Comparison of ENCODE assay signal across 23 cellular contexts in the genomic region with DNA sequence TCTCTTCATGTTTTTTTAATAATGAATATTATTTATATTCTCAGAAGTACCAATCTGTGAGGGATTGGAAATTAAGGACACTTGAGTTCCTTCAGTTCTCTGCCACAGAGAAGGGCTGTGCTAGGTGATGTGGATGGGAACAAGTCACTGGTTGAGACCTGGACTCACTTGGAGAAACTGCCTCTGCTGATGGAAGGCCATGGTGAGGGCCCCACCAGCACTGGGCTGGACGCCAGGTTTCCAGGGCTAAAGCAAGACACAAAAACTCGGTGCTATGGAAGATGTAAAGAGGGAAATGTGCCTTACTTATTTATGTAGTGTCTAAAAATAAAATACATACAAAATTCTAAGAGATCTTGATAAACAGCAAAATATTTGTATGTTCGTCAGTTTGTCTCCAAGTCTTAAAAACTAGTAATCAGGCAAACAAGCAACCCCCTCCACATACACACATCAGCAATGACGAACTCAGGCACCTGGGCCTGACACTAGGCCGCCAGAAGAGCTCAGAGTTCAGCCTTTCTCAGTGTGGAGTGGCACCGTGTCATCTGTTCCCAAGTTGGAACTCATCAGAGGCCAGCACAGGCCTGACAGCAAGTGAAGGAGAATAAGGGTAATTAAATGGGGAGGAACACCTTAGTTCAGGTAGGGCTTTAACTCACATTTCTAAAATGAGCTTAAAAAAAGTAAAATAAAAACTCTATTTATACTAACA. TPM values are rescaled to one million over a fixed set of nuclear protein-coding genes. Genes with fewer than 3 reads are reported as not detected.
A peak's percentile ranks its signal among the peaks of the same experiment; 100 is the strongest.
DNase-seq lines count a peak whose midpoint lies in the region; ATAC-seq and TF ChIP-seq lines count a peak whose summit lies in the region.
"Had no signal": no experiment of that assay in that cellular context is flagged by ENCODE, and none has a peak within 500 bp of the region (broad histone marks: within the 10 kb centered on the region; RNA-seq: fewer than 3 reads in every experiment).

No MANE protein-coding gene starts in this region.

- no peak overlapping the region for H3K18ac ChIP-seq in mesendoderm (ENCODE audit: low read length)

- peaks cover 49% of the 10 kb centered on the region for H3K79me2 ChIP-seq in mesendoderm (ENCODE audit: control insufficient read depth, insufficient read depth, low read length)

- ATAC-seq in Right ventricle myocardium inferior: peak; percentile 56
- ATAC-seq: activated T-cell treated with anti-CD3 and anti-CD28 coated beads, Interleukin-2, amount 50 U/mL, for 4 hours; gastroesophageal sphincter; HCT116; T-helper 17 cell had no signal

- no CpG with 5 or more reads among the region's 6 CpGs for WGBS in mesendoderm (ENCODE audit: extremely low coverage, insufficient coverage, low lambda C conversion rate)

- no peak overlapping the region for H3K4me2 ChIP-seq in mesendoderm (ENCODE audit: low read length)
- H3K4me2 ChIP-seq: SK-N-SH, smooth muscle cell had no signal

- no peak for TF ChIP-seq CTCF in cardiac muscle cell (IDR thresholded peaks at IDR 0.05; ENCODE audit: low read depth, low read length)

- no peak overlapping the region for H4K8ac ChIP-seq in mesendoderm (ENCODE audit: low read depth, low read length)

- no peaks in the 10 kb centered on the region for H3K36me3 ChIP-seq in cardiac muscle cell
- no peaks in the 10 kb centered on the region for H3K36me3 ChIP-seq in mesendoderm (ENCODE audit: control insufficient read depth, insufficient read depth, low read length)
- H3K36me3 ChIP-seq: BE2C, breast epithelium, gastroesophageal sphincter had no signal

- H3K23ac ChIP-seq in mesendoderm (ENCODE audit: low read length): no peak overlapping the region

- H4K5ac ChIP-seq in mesendoderm (ENCODE audit: low read length): no peak overlapping the region

- no peak overlapping the region for H2BK15ac ChIP-seq in mesendoderm (replicated peaks; ENCODE audit: low read depth)

- H2AK5ac ChIP-seq in mesendoderm (ENCODE audit: low read length): no peak overlapping the region

- H3K27me3 ChIP-seq in cardiac muscle cell (no peaks in the 10 kb centered on the region), mesendoderm (ENCODE audit: insufficient read depth, low read length, poor library complexity) (no peaks in the 10 kb centered on the region)
- H3K27me3 ChIP-seq: BE2C, breast epithelium, gastroesophageal sphincter had no signal

- no peaks in the 10 kb centered on the region for H3K9me3 ChIP-seq in cardiac muscle cell (ENCODE audit: low read depth)
- H3K9me3 ChIP-seq: BE2C, breast epithelium, gastroesophageal sphincter, SK-N-SH had no signal

- peaks cover 15% of the 10 kb centered on the region for H3K4me1 ChIP-seq in cardiac muscle cell (ENCODE audit: low read depth)
- H3K4me1 ChIP-seq in mesendoderm (ENCODE audit: control insufficient read depth, low read depth, low read length): peaks cover 11% of the 10 kb centered on the region
- H3K4me1 ChIP-seq: breast epithelium had no signal

- H3K9ac ChIP-seq in mesendoderm (ENCODE audit: low read length): no peak overlapping the region
- H3K9ac ChIP-seq: SK-N-SH had no signal

- no peak overlapping the region for H3K4ac ChIP-seq in mesendoderm (ENCODE audit: low read depth, low read length)

- no peak overlapping the region for H2BK120ac ChIP-seq in mesendoderm (ENCODE audit: low read depth, low read length)

- DNase-seq in Right ventricle myocardium inferior (ENCODE audit: missing footprints) (no peak), cardiac septum (ENCODE audit: low spot score) (no peak), cardiac muscle cell (ENCODE audit: low read depth in 1 of 2, low spot score in 1 of 2) (peak in 1 of 2 donors; percentile 45), mesendoderm (no peak), NCI-H1417 treated with DMSO at 0.1 percent for 48 hours (lab: John Stamatoyannopoulos, UW) (no peak), NCI-H774 (lab: John Stamatoyannopoulos, UW) (no peak), epidermal melanocyte (ENCODE audit: insufficient read length, low spot score) (no peak)
- no peak for DNase-seq in activated CD4-positive, alpha-beta T cell treated with anti-CD3 and anti-CD28 coated beads for 1 hour
- DNase-seq: activated CD4-positive, alpha-beta T cell treated with anti-CD3 and anti-CD28 coated beads for 48 hours; activated naive CD4-positive, alpha-beta T cell; activated T-cell treated with anti-CD3 and anti-CD28 coated beads, Interleukin-2, amount 50 U/mL, for 4 hours; BE2C; DND-41; mammary epithelial cell; NCI-H1048; NCI-H2081; NCI-H524; SK-N-SH; T-helper 17 cell had no signal

- H3K4me3 ChIP-seq in cardiac muscle cell (no peak overlapping the region), mesendoderm (ENCODE audit: low read length) (no peak overlapping the region)
- H3K4me3 ChIP-seq: breast epithelium, gastroesophageal sphincter, smooth muscle cell had no signal

- H3K79me1 ChIP-seq in mesendoderm (ENCODE audit: low read length): peaks cover 18% of the 10 kb centered on the region

- H3K27ac ChIP-seq in cardiac muscle cell: peak overlapping the region; percentile 3
- H3K27ac ChIP-seq in mesendoderm (ENCODE audit: low read depth, low read length): no peak overlapping the region
- H3K27ac ChIP-seq: breast epithelium, gastroesophageal sphincter had no signal

- no peak overlapping the region for H2BK5ac ChIP-seq in mesendoderm (ENCODE audit: low read length)

- intact Hi-C loops in Right ventricle myocardium inferior (cut with DNase I): no loop called here
- intact Hi-C loops in cardiac septum (cut with DNase I): no loop called here

- peak overlapping the region; percentile 22 for H3K56ac ChIP-seq in mesendoderm (ENCODE audit: low read length)

RNA-seq across cellular contexts. Expression of gene SIPA1L2, which starts 19.6 kb away (rescaled TPM):
- 120 TPM for total RNA-seq in Right ventricle myocardium inferior
- total RNA-seq in cardiac septum: 98.7 TPM
- total RNA-seq in cardiac muscle cell: 107 and 143 TPM in 2 replicates
- 57.1 and 82.1 TPM in 2 replicates for polyA plus RNA-seq in cardiac muscle cell
- 31.7 TPM for polyA plus RNA-seq in mesendoderm (2013, experiment 1 of 2)
- 33.6 TPM for polyA plus RNA-seq in mesendoderm (2013, experiment 2 of 2)
